1 cellular context compared by ENCODE assay signal in genomic region chr2:26649322-26649721, GRCh38.
TF ChIP-seq lines count a peak whose summit lies in the region.

No MANE protein-coding gene starts in this region.

TF ChIP-seq in H1, 55 proteins besides CTCF, POLR2A, EP300 and RAD21 (continued from another document):
- TF ChIP-seq CHD1 (IDR thresholded peaks at IDR 0.05; ENCODE audit: low read depth, low read length) (no peak), ATF3 (IDR thresholded peaks at IDR 0.05; ENCODE audit: insufficient read depth, low read depth, low read length) (no peak), SRF (IDR thresholded peaks at IDR 0.05; ENCODE audit: low read depth, low read length) (no peak), NRF1 (IDR thresholded peaks at IDR 0.05; ENCODE audit: low read depth, low read length) (no peak), YY1 (IDR thresholded peaks at IDR 0.05; ENCODE audit: low read depth, low read length) (no peak), EZH2 (IDR thresholded peaks at IDR 0.05; ENCODE audit: low read depth, low read length, severe bottlenecking) (no peak), KDM1A (IDR thresholded peaks at IDR 0.05; ENCODE audit: borderline replicate concordance, low read length) (no peak), GTF2F1 (IDR thresholded peaks at IDR 0.05; ENCODE audit: borderline replicate concordance, low read depth, low read length) (no peak), KDM5A (IDR thresholded peaks at IDR 0.05; ENCODE audit: low read length) (no peak)
